ENCODE assay signal across 16 cellular contexts in the genomic region with DNA sequence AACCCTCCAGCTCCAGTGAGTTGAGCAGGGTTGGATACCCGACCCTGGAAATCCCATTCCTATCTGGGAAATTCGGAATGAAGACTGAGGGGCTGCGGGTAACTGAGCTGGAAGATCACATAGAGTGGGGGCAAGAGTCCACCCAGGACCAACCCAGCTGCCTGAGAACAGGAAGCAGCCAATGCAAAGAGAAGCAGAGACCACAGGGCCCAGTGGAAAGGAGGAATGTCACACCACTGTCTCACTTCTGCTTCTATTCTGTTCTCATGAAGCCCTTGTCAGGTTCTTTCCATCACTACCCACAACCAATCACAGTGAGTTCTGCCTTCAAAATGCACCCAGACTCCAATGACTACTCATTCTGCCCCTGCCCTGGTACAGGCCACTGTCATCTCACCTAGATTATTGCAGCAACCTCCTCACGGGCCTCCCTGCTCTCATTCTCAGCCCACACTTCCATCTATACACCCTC. TPM values are rescaled to one million over a fixed set of nuclear protein-coding genes. Genes with fewer than 3 reads are reported as not detected.
DNase-seq lines count a peak whose midpoint lies in the region; ATAC-seq and TF ChIP-seq lines count a peak whose summit lies in the region.
"Had no signal": no experiment of that assay in that cellular context is flagged by ENCODE, and none has a peak within 500 bp of the region (broad histone marks: within the 10 kb centered on the region; RNA-seq: fewer than 3 reads in every experiment).

No MANE protein-coding gene starts in this region.

- peaks cover 32% of the 10 kb centered on the region for H3K4me1 Mint-ChIP-seq in stimulated activated naive CD8-positive, alpha-beta T cell treated with anti-CD3 and anti-CD28 coated beads, Interleukin-15, amount 100 ng/mL, for 72 hours

- no peak overlapping the region for H3K4me3 Mint-ChIP-seq in stimulated activated naive CD8-positive, alpha-beta T cell treated with anti-CD3 and anti-CD28 coated beads, Interleukin-15, amount 100 ng/mL, for 72 hours
- H3K4me3 Mint-ChIP-seq: T-helper 2 cell treated with Interferon-gamma antibody and Interleukin-4, amounts not matched to agents 5 μg/mL and 100 μg/mL, for 36 hours had no signal

- peak overlapping the region; percentile 46 to 73 for H3K27ac Mint-ChIP-seq in activated naive CD4-positive, alpha-beta T cell treated with anti-CD3 and anti-CD28 coated beads, Interleukin-2, amount 50 U/mL, for 72 hours
- H3K27ac Mint-ChIP-seq in stimulated activated naive CD8-positive, alpha-beta T cell treated with anti-CD3 and anti-CD28 coated beads, Interleukin-15, amount 100 ng/mL, for 72 hours, result no peak overlapping the region
- H3K27ac Mint-ChIP-seq: T-helper 2 cell treated with Interferon-gamma antibody and Interleukin-4, amounts not matched to agents 5 μg/mL and 100 μg/mL, for 36 hours had no signal

- H3K4me1 ChIP-seq in right atrium auricular region, result peaks cover 0 to 3% of the 10 kb centered on the region in 2 donors

- no peaks in the 10 kb centered on the region for H3K36me3 ChIP-seq in right atrium auricular region

- DNase-seq in activated naive CD4-positive, alpha-beta T cell treated with anti-CD3 and anti-CD28 coated beads, Interleukin-2, amount 50 U/mL, for 72 hours (ENCODE audit: low spot score in 2 of 2), result no peak
- DNase-seq in activated naive CD4-positive, alpha-beta T cell treated with anti-CD3 and anti-CD28 coated beads, Interleukin-2, amount 50 U/mL, for 16 hours, result no peak
- no peak for DNase-seq in stimulated activated naive CD8-positive, alpha-beta T cell treated with anti-CD3 and anti-CD28 coated beads, Interleukin-15, amount 100 ng/mL, for 72 hours
- DNase-seq in stimulated activated CD4-positive, alpha-beta T cell treated with anti-CD3 and anti-CD28 coated beads, Interleukin-1b, Interleukin-23, amount 100 ng/mL, for 48 hours, result no peak
- DNase-seq in right atrium auricular region (ENCODE audit: low spot score) (no peak), AML-193 (lab: John Stamatoyannopoulos, UW) (no peak)
- DNase-seq: ACHN, amniotic stem cell, NCI-H2081, PC-9 had no signal

- no peak for ATAC-seq in activated naive CD4-positive, alpha-beta T cell treated with anti-CD3 and anti-CD28 coated beads, Interleukin-2, amount 50 U/mL, for 72 hours
- ATAC-seq in GM21786 (IDR thresholded peaks at IDR 0.05; ENCODE audit: unreplicated experiment), result peak; percentile 71
- ATAC-seq in HG03521 (IDR thresholded peaks at IDR 0.05; ENCODE audit: unreplicated experiment), result peak; percentile 64
- peak; percentile 43 for ATAC-seq in stimulated activated naive CD8-positive, alpha-beta T cell treated with anti-CD3 and anti-CD28 coated beads, Interleukin-15, amount 100 ng/mL, for 72 hours
- ATAC-seq: K562, sciatic nerve had no signal

- no peaks in the 10 kb centered on the region for H3K36me3 Mint-ChIP-seq in activated naive CD4-positive, alpha-beta T cell treated with anti-CD3 and anti-CD28 coated beads, Interleukin-2, amount 50 U/mL, for 72 hours

- TF ChIP-seq CTCF in right atrium auricular region (IDR thresholded peaks at IDR 0.05), result no peak

- no peaks in the 10 kb centered on the region for H3K9me3 ChIP-seq in right atrium auricular region

- no peaks in the 10 kb centered on the region for H3K27me3 ChIP-seq in right atrium auricular region

- no peaks in the 10 kb centered on the region for H3K27me3 Mint-ChIP-seq in stimulated activated naive CD8-positive, alpha-beta T cell treated with anti-CD3 and anti-CD28 coated beads, Interleukin-15, amount 100 ng/mL, for 72 hours

- no peak overlapping the region for H3K27ac ChIP-seq in right atrium auricular region
- H3K27ac ChIP-seq: PC-9 had no signal

- no peak overlapping the region for H3K4me3 ChIP-seq in right atrium auricular region
- H3K4me3 ChIP-seq: K562, PC-9 had no signal

- no peaks in the 10 kb centered on the region for H3K9me3 Mint-ChIP-seq in activated naive CD4-positive, alpha-beta T cell treated with anti-CD3 and anti-CD28 coated beads, Interleukin-2, amount 50 U/mL, for 72 hours
- no peaks in the 10 kb centered on the region for H3K9me3 Mint-ChIP-seq in stimulated activated naive CD8-positive, alpha-beta T cell treated with anti-CD3 and anti-CD28 coated beads, Interleukin-15, amount 100 ng/mL, for 72 hours
- H3K9me3 Mint-ChIP-seq: T-helper 2 cell treated with Interferon-gamma antibody and Interleukin-4, amounts not matched to agents 5 μg/mL and 100 μg/mL, for 36 hours had no signal

RNA-seq across cellular contexts. Expression of a gene that starts 15.3 kb away (rescaled TPM):
- 10 to 100 TPM in 1 of 2 donors, 1 to 10 TPM in 1; 8.9 to 10.3 TPM for total RNA-seq in activated naive CD4-positive, alpha-beta T cell treated with anti-CD3 and anti-CD28 coated beads, Interleukin-2, amount 50 U/mL, for 72 hours
- total RNA-seq in right atrium auricular region, result 10 to 100 TPM; 11.1 to 14.5 TPM

RNA-seq across cellular contexts. Expression of a gene that starts 27.5 kb away (rescaled TPM):
- 100 to 1,000 TPM; 515 to 771 TPM for total RNA-seq in activated naive CD4-positive, alpha-beta T cell treated with anti-CD3 and anti-CD28 coated beads, Interleukin-2, amount 50 U/mL, for 72 hours
- total RNA-seq in right atrium auricular region, result 10 to 100 TPM; 63.7 to 88.5 TPM

RNA-seq across cellular contexts. Expression of a gene that starts 40.0 kb away (rescaled TPM):
- not detected for total RNA-seq in activated naive CD4-positive, alpha-beta T cell treated with anti-CD3 and anti-CD28 coated beads, Interleukin-2, amount 50 U/mL, for 72 hours
- not detected for total RNA-seq in right atrium auricular region
- total RNA-seq: dermis microvascular lymphatic vessel endothelial cell, K562, PC-9, sciatic nerve had no signal

Comparison
In these comparisons a context has a peak if more than half of its experiments do, and no peak if none do; other contexts are left out.
1. ATAC-seq: peak in GM21786 (single experiment), HG03521 (single experiment) and stimulated activated naive CD8-positive, alpha-beta T cell treated with anti-CD3 and anti-CD28 coated beads, Interleukin-15, amount 100 ng/mL, for 72 hours (single experiment); none in activated naive CD4-positive, alpha-beta T cell treated with anti-CD3 and anti-CD28 coated beads, Interleukin-2, amount 50 U/mL, for 72 hours (0 of 2).
2. H3K27ac Mint-ChIP-seq: peak in activated naive CD4-positive, alpha-beta T cell treated with anti-CD3 and anti-CD28 coated beads, Interleukin-2, amount 50 U/mL, for 72 hours (2 of 2); none in stimulated activated naive CD8-positive, alpha-beta T cell treated with anti-CD3 and anti-CD28 coated beads, Interleukin-15, amount 100 ng/mL, for 72 hours (0 of 2).
3. RNA of a gene that starts 27.5 kb away (total RNA-seq): 515 to 771 TPM in activated naive CD4-positive, alpha-beta T cell treated with anti-CD3 and anti-CD28 coated beads, Interleukin-2, amount 50 U/mL, for 72 hours; 63.7 to 88.5 TPM in right atrium auricular region; every median in the first group is over 4 times any median in the second.